11 cellular contexts compared by ENCODE assay signal in the genomic region with DNA sequence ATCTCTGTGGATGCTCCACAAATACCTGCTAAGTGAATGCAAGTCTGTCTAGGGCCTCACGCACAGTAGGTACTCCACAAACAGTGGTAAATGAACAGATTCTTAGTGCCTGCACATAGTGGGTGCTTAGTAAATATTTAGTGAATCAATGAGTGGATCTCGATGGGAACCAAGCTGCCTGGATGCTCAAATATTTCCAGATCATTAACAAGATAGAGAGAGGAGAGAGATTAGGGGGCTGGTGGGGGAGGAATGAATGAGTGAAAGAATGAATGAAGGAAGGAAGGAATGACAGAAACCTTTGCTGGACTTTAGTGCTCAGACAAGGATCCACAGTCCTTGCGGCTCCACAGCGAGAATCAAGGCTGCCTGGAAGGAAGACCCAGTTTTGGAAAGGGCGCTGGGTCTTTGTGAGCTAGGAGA.
DNase-seq lines count a peak whose midpoint lies in the region; ATAC-seq, FAIRE-seq and TF ChIP-seq lines count a peak whose summit lies in the region.
"Had no signal": no experiment of that assay in that cellular context is flagged by ENCODE, and none has a peak within 500 bp of the region (broad histone marks: within the 10 kb centered on the region; RNA-seq: fewer than 3 reads in every experiment).

No MANE protein-coding gene starts in this region.

- no peaks in the 10 kb centered on the region for H3K27me3 ChIP-seq in osteoblast (ENCODE audit: insufficient read depth, low read length)
- no peaks in the 10 kb centered on the region for H3K27me3 ChIP-seq in testis

- ATAC-seq in A549 = no peak

- no peak overlapping the region for H3K4me3 Mint-ChIP-seq in activated CD4-positive, alpha-beta memory T cell treated with anti-CD3 and anti-CD28 coated beads, Interleukin-2, amount 10 ng/mL, durations not matched to agents 7 days and 5 days

- H3K36me3 ChIP-seq in osteoblast (ENCODE audit: insufficient read depth, low read length) (no peaks in the 10 kb centered on the region), testis (ENCODE audit: low read depth, missing control alignments) (no peaks in the 10 kb centered on the region)

- POLR2A ChIA-PET in A549 (lab: Yijun Ruan, JAX) = interaction anchor here (0.8 kb wide), 1 partner anchor 15 kb away, joined by 3 read pairs; no protein-coding TSS in a partner anchor
- POLR2A ChIA-PET in activated CD4-positive, alpha-beta memory T cell treated with anti-CD3 and anti-CD28 coated beads, Interleukin-2, amount 10 ng/mL, durations not matched to agents 7 days and 5 days (lab: Charles Lee) = no interaction called here

- H3K4me1 ChIP-seq in A549 = peaks cover 71% of the 10 kb centered on the region
- peaks cover 31% of the 10 kb centered on the region for H3K4me1 ChIP-seq in osteoblast (ENCODE audit: insufficient read depth, low read length)
- H3K4me1 ChIP-seq in testis = peaks cover 38% of the 10 kb centered on the region

- no peak for TF ChIP-seq RAD21 in A549 (conservative IDR thresholded peaks at IDR 0.05 in 1 of 2, IDR thresholded peaks at IDR 0.05 in 1 of 2)

- no peaks in the 10 kb centered on the region for H3K79me2 ChIP-seq in osteoblast (ENCODE audit: insufficient read depth, low read length)

- H3K4me1 Mint-ChIP-seq in activated CD4-positive, alpha-beta memory T cell treated with anti-CD3 and anti-CD28 coated beads, Interleukin-2, amount 10 ng/mL, durations not matched to agents 7 days and 5 days = peaks cover 3% of the 10 kb centered on the region

- DNase-seq in A549 (ENCODE audit: low read depth in 1 of 2, low spot score in 1 of 2) (no peak), NCI-H226 (peak; percentile 27), epithelial cell of proximal tubule (ENCODE audit: low read depth) (no peak), osteoblast (ENCODE audit: insufficient read length, low spot score, missing footprints) (no peak), testis (no peak), NCI-H146 (lab: John Stamatoyannopoulos, UW) (no peak), inferior parietal cortex (ENCODE audit: extremely low spot score) (no peak)
- no peak for DNase-seq in activated CD4-positive, alpha-beta memory T cell treated with anti-CD3 and anti-CD28 coated beads, Interleukin-2, amount 10 ng/mL, durations not matched to agents 7 days and 5 days
- DNase-seq: cortex of kidney; stimulated activated CD4-positive, alpha-beta T cell treated with anti-CD3 and anti-CD28 coated beads, Interleukin-1b, Interleukin-23, amount 100 ng/mL, for 48 hours had no signal

- CTCF ChIA-PET in A549 (lab: Yijun Ruan, JAX) = interaction anchor here (1.1 to 1.7 kb wide), 6 partner anchors 13 to 425 kb away, joined by 3 to 5 read pairs (median 4); no protein-coding TSS in a partner anchor
- CTCF ChIA-PET in activated CD4-positive, alpha-beta memory T cell treated with anti-CD3 and anti-CD28 coated beads, Interleukin-2, amount 10 ng/mL, durations not matched to agents 7 days and 5 days (lab: Charles Lee) = no interaction called here

- no peak for TF ChIP-seq POLR2A in A549 (IDR thresholded peaks at IDR 0.05; ENCODE audit: low read length)
- no peak for TF ChIP-seq POLR2A in testis (IDR thresholded peaks at IDR 0.05)

- TF ChIP-seq EP300 in A549 (IDR thresholded peaks at IDR 0.05) = no peak

- intact Hi-C loops in testis (cut with DNase I; ENCODE audit: low total_unique reads) = loop anchor here (5.0 kb wide), 1 partner anchor 178 kb away; a partner anchor contains a TSS

- TF ChIP-seq CTCF in A549 (IDR thresholded peaks at IDR 0.05) (no peak), epithelial cell of proximal tubule (conservative IDR thresholded peaks at IDR 0.05; ENCODE audit: low read depth, low read length) (no peak), osteoblast (IDR thresholded peaks at IDR 0.05; ENCODE audit: extremely low read depth, low read depth, low read length) (no peak), testis (IDR thresholded peaks at IDR 0.05) (no peak)

- peaks cover 38% of the 10 kb centered on the region for H3K27me3 Mint-ChIP-seq in activated CD4-positive, alpha-beta memory T cell treated with anti-CD3 and anti-CD28 coated beads, Interleukin-2, amount 10 ng/mL, durations not matched to agents 7 days and 5 days

- H4K20me1 ChIP-seq in osteoblast (ENCODE audit: insufficient read depth, low read length) = peaks cover 2% of the 10 kb centered on the region

- H3K36me3 Mint-ChIP-seq in activated CD4-positive, alpha-beta memory T cell treated with anti-CD3 and anti-CD28 coated beads, Interleukin-2, amount 10 ng/mL, durations not matched to agents 7 days and 5 days (ENCODE audit: low read depth) = no peaks in the 10 kb centered on the region

- no peak for FAIRE-seq in A549 (lab: Jason Lieb, UNC)

- no peak overlapping the region for H3K27ac Mint-ChIP-seq in activated CD4-positive, alpha-beta memory T cell treated with anti-CD3 and anti-CD28 coated beads, Interleukin-2, amount 10 ng/mL, durations not matched to agents 7 days and 5 days

- no peaks in the 10 kb centered on the region for H3K9me3 Mint-ChIP-seq in activated CD4-positive, alpha-beta memory T cell treated with anti-CD3 and anti-CD28 coated beads, Interleukin-2, amount 10 ng/mL, durations not matched to agents 7 days and 5 days

- 29% methylated on average over 5 of the region's 5 CpGs for WGBS in A549 (ENCODE audit: missing lambda C conversion rate)
- 14 to 20% methylated on average over 5 of the region's 5 CpGs for WGBS in testis, 2 donors

- H3K4me2 ChIP-seq in A549 (peak overlapping the region; percentile 69), osteoblast (ENCODE audit: insufficient read depth, low read length) (peak overlapping the region; percentile 67)

- peak overlapping the region; percentile 81 for H2AFZ ChIP-seq in osteoblast (ENCODE audit: low read length)

- H3K9me3 ChIP-seq in A549 (no peaks in the 10 kb centered on the region), osteoblast (ENCODE audit: low read depth, low read length) (no peaks in the 10 kb centered on the region), testis (no peaks in the 10 kb centered on the region)

- peak overlapping the region; percentile 79 to 89 for H3K27ac ChIP-seq in A549
- peak overlapping the region; percentile 33 for H3K27ac ChIP-seq in osteoblast (ENCODE audit: low read depth, low read length)
- peak overlapping the region in 1 of 2 donors; percentile 74 for H3K27ac ChIP-seq in testis
- H3K27ac ChIP-seq: C4-2B had no signal

- no peak overlapping the region for H3K4me3 ChIP-seq in A549
- peak overlapping the region; percentile 7 for H3K4me3 ChIP-seq in epithelial cell of proximal tubule (ENCODE audit: low read depth, low read length)
- H3K4me3 ChIP-seq in osteoblast (ENCODE audit: insufficient read depth, low read length) = peak overlapping the region; percentile 54
- H3K4me3 ChIP-seq in testis = peak overlapping the region in 1 of 2 donors; percentile 15

TF ChIP-seq in A549, 52 proteins besides CTCF, POLR2A, EP300 and RAD21:
- TF ChIP-seq, protein P1, sequence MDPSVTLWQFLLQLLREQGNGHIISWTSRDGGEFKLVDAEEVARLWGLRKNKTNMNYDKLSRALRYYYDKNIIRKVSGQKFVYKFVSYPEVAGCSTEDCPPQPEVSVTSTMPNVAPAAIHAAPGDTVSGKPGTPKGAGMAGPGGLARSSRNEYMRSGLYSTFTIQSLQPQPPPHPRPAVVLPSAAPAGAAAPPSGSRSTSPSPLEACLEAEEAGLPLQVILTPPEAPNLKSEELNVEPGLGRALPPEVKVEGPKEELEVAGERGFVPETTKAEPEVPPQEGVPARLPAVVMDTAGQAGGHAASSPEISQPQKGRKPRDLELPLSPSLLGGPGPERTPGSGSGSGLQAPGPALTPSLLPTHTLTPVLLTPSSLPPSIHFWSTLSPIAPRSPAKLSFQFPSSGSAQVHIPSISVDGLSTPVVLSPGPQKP (IDR thresholded peaks at IDR 0.05; ENCODE audit: low read depth, low read length) = no peak
- TF ChIP-seq RARB (CRISPR knock-in tag; IDR thresholded peaks at IDR 0.05) (no peak), BHLHE40 (IDR thresholded peaks at IDR 0.05; ENCODE audit: low read depth, low read length) (no peak), ZSCAN20 (CRISPR knock-in tag; IDR thresholded peaks at IDR 0.05) (no peak; the same call in 1 of the 2 replicates), RNF2 (IDR thresholded peaks at IDR 0.05; ENCODE audit: borderline replicate concordance, low read depth) (no peak), EHF (CRISPR knock-in tag; IDR thresholded peaks at IDR 0.05) (no peak)
